In the genomic region with DNA sequence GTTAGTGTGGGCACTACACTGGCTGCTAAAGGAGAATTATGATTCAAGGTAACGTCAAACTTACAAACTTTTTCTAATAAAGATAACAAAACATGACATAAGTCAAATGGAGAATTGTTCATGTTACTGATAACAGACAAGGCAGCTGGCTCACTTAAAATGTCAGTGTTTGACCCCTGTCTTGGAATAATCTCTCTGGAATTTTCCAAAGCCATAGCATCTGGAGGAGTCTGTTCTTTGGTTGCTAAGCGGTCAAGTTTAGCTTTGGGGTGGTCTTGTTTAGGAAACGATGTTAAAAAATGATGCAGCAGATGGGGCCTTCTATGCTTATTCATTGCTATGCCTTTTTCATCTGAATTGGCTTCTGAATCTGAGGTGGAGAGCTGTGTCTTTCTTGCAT, we compare ENCODE assay signal across 1 cellular context.
TF ChIP-seq lines count a peak whose summit lies in the region.

No MANE protein-coding gene starts in this region.

TF ChIP-seq in IMR-90, 13 proteins besides CTCF, POLR2A, EP300 and RAD21 (continued from another document):
- TF ChIP-seq, protein P1, sequence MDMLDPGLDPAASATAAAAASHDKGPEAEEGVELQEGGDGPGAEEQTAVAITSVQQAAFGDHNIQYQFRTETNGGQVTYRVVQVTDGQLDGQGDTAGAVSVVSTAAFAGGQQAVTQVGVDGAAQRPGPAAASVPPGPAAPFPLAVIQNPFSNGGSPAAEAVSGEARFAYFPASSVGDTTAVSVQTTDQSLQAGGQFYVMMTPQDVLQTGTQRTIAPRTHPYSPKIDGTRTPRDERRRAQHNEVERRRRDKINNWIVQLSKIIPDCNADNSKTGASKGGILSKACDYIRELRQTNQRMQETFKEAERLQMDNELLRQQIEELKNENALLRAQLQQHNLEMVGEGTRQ (IDR thresholded peaks at IDR 0.05; ENCODE audit: low read depth, low read length) = no peak
